ENCODE assay signal across 10 cellular contexts in genomic region chr1:207919523-207920210, GRCh38.
DNase-seq lines count a peak whose midpoint lies in the region; TF ChIP-seq lines count a peak whose summit lies in the region.
"Had no signal": no experiment of that assay in that cellular context is flagged by ENCODE, and none has a peak within 500 bp of the region (broad histone marks: within the 10 kb centered on the region; RNA-seq: fewer than 3 reads in every experiment).

No MANE protein-coding gene starts in this region.

- H3K4me1 ChIP-seq in BLaER1 (peaks cover 78% of the 10 kb centered on the region), rectal smooth muscle tissue (ENCODE audit: control insufficient read depth, insufficient read depth, low read length) (peaks cover 6% of the 10 kb centered on the region)

- H3K4me3 ChIP-seq in BLaER1, result no peak overlapping the region; the same call in 1 of the 2 replicates
- H3K4me3 ChIP-seq in fibroblast of pulmonary artery (replicated peaks; ENCODE audit: low read depth, low read length), result no peak overlapping the region
- H3K4me3 ChIP-seq in rectal smooth muscle tissue (ENCODE audit: low read length), result no peak overlapping the region

- peak; percentile 50 for DNase-seq in OCI-M1 (lab: John Stamatoyannopoulos, UW)
- peak; percentile 30 for DNase-seq in fibroblast of pulmonary artery (ENCODE audit: low read depth)
- DNase-seq in HPDE6-E6E7 (ENCODE audit: extremely low spot score), result no peak
- DNase-seq in NCI-H2029 (lab: John Stamatoyannopoulos, UW), result no peak
- DNase-seq in DMS53 treated with DMSO at 0.1 percent for 48 hours (lab: John Stamatoyannopoulos, UW; ENCODE audit: unreplicated experiment), result no peak
- no peak for DNase-seq in DMS79 (lab: John Stamatoyannopoulos, UW)
- DNase-seq: KBM-7, NCI-H526 had no signal

- H3K36me3 ChIP-seq in BLaER1 (no peaks in the 10 kb centered on the region), rectal smooth muscle tissue (ENCODE audit: control insufficient read depth, insufficient read depth, low read length) (no peaks in the 10 kb centered on the region)

- peak overlapping the region; percentile 89 for H3K4me2 ChIP-seq in BLaER1

- no peaks in the 10 kb centered on the region for H4K20me1 ChIP-seq in BLaER1

- TF ChIP-seq CTCF in fibroblast of pulmonary artery (IDR thresholded peaks at IDR 0.05; ENCODE audit: low read length, missing control alignments), result no peak

- peak overlapping the region; percentile 88 for H3K27ac ChIP-seq in BLaER1
- peak overlapping the region; percentile 15 for H3K27ac ChIP-seq in rectal smooth muscle tissue (ENCODE audit: low read depth, low read length)

- H3K9me3 ChIP-seq in BLaER1, result no peaks in the 10 kb centered on the region

- H3K9ac ChIP-seq in BLaER1 (0 out of 2 replicates have a peak overlapping the region, but pooled peaks have one; percentile 22), rectal smooth muscle tissue (ENCODE audit: low read length) (no peak overlapping the region)

- no peaks in the 10 kb centered on the region; the same call in 1 of the 2 replicates for H3K27me3 ChIP-seq in BLaER1
- H3K27me3 ChIP-seq in rectal smooth muscle tissue (ENCODE audit: control insufficient read depth, insufficient read depth, low read length), result no peaks in the 10 kb centered on the region

Comparison
In these comparisons a context has a peak if more than half of its experiments do, and no peak if none do; other contexts are left out.
1. DNase-seq: peak in OCI-M1 (single experiment) and fibroblast of pulmonary artery (single experiment); none in HPDE6-E6E7 (single experiment), NCI-H2029 (single experiment), DMS53 treated with DMSO at 0.1 percent for 48 hours (single experiment) and DMS79 (single experiment).